Comparison of ENCODE assay signal across 8 cellular contexts in the genomic region with DNA sequence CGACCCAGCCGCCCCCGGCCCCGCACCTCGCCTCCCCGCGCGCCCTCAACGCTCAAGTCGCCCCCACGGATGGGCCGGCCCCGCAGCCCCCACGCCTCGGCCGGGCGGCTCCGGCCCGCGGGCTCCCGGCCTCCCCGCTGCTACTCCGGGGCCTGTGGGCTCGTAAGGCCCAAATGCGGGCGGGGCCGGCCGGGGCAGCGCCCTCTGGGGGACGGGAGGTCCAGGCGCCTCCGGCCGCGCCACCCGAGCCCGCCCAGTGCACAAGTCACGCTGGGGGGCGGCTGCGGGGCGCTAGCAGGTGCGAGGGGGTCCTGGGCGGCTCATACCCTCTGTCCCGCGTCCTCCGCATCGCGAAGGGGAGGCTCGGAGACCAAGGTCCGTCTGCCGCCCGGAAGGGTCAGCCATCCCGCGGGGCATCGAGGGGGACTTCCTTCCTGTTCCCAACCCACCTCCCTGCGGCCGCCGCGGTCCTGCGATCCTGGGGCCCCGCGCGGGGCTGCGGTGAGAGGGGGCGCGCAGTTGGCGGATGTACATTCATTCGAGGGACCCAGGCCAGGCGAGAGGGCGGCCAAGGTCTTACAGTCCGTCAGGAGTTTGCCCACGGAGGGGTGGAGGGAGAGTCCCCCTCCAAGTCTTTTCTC. TPM values are rescaled to one million over a fixed set of nuclear protein-coding genes. Genes with fewer than 3 reads are reported as not detected.
DNase-seq lines count a peak whose midpoint lies in the region; ATAC-seq and TF ChIP-seq lines count a peak whose summit lies in the region.

Gene CIZ1, minus strand, starts transcription at position 167 of the 641 bp plus-strand sequence. CDS start 715 bp downstream, outside the sequence.

- peak; percentile 75 for ATAC-seq in HG03460 (IDR thresholded peaks at IDR 0.05; ENCODE audit: unreplicated experiment)
- ATAC-seq in PC-3, result peak; percentile 69
- ATAC-seq in naive B cell (ENCODE audit: low read depth in 2 of 2), result peak; percentile 83 to 97
- peak; percentile 93 to 97 for ATAC-seq in stimulated activated naive B cell treated with anti-CD40 and anti-IgM and Interleukin-4, amounts not matched to agents 10 μg/mL and 1 μg/mL and 100 μg/mL, for 72 hours (replicated peaks)

- H3K27me3 Mint-ChIP-seq in activated T-cell treated with anti-CD3 and anti-CD28 coated beads, Interleukin-2, amount 50 U/mL, for 24 hours, result no peaks in the 10 kb centered on the region
- no peaks in the 10 kb centered on the region for H3K27me3 Mint-ChIP-seq in naive B cell
- no peaks in the 10 kb centered on the region for H3K27me3 Mint-ChIP-seq in stimulated activated naive B cell treated with anti-CD40 and anti-IgM and Interleukin-4, amounts not matched to agents 10 μg/mL and 1 μg/mL and 100 μg/mL, for 72 hours

- H3K9me2 ChIP-seq in PC-3 (replicated peaks; ENCODE audit: low read length), result no peaks in the 10 kb centered on the region

- intact Hi-C loops in PC-3 (cut with micrococcal nuclease) (no loop called here), esophagus muscularis mucosa (cut with DNase I) (no loop called here)

- under 1% methylated on average over 61 of the region's 71 CpGs for WGBS in esophagus muscularis mucosa

- H3K79me2 ChIP-seq in PC-3 (ENCODE audit: low read length), result peaks cover 15% of the 10 kb centered on the region

- no peaks in the 10 kb centered on the region for H3K9me3 Mint-ChIP-seq in activated T-cell treated with anti-CD3 and anti-CD28 coated beads, Interleukin-2, amount 50 U/mL, for 24 hours
- no peaks in the 10 kb centered on the region for H3K9me3 Mint-ChIP-seq in naive B cell
- no peaks in the 10 kb centered on the region for H3K9me3 Mint-ChIP-seq in stimulated activated naive B cell treated with anti-CD40 and anti-IgM and Interleukin-4, amounts not matched to agents 10 μg/mL and 1 μg/mL and 100 μg/mL, for 72 hours

- peaks cover 9% of the 10 kb centered on the region; the same call in 1 of the 2 replicates for H3K4me1 ChIP-seq in PC-3 (ENCODE audit: insufficient read depth, low read length)
- peaks cover 23 to 34% (median 31%) of the 10 kb centered on the region in 4 donors for H3K4me1 ChIP-seq in esophagus muscularis mucosa

- no TSS peak for BruUV-seq in PC-3 (replicated peaks; lab: Mats Ljungman, UMichigan)

- TF ChIP-seq POLR2A in GM19099 (IDR thresholded peaks at IDR 0.05; ENCODE audit: extremely low read depth, insufficient read length, low read depth), result peak; percentile 91
- peak; percentile 18 for TF ChIP-seq POLR2A in esophagus muscularis mucosa (IDR thresholded peaks at IDR 0.05; ENCODE audit: low read depth)

- H3K36me3 Mint-ChIP-seq in activated T-cell treated with anti-CD3 and anti-CD28 coated beads, Interleukin-2, amount 50 U/mL, for 24 hours (ENCODE audit: low read depth), result peaks cover 37% of the 10 kb centered on the region
- H3K36me3 Mint-ChIP-seq in naive B cell, result peaks cover 0 to 3% of the 10 kb centered on the region in 2 donors
- peaks cover 18 to 25% of the 10 kb centered on the region in 2 donors for H3K36me3 Mint-ChIP-seq in stimulated activated naive B cell treated with anti-CD40 and anti-IgM and Interleukin-4, amounts not matched to agents 10 μg/mL and 1 μg/mL and 100 μg/mL, for 72 hours

- peak within 1 kb of the TSS; percentile 89 for H3K4me3 ChIP-seq in PC-3 (ENCODE audit: low read length)
- peak within 1 kb of the TSS; percentile 66 to 99 (median 90) for H3K4me3 ChIP-seq in esophagus muscularis mucosa

- peak within 1 kb of the TSS; percentile 94 for H3K27ac Mint-ChIP-seq in activated T-cell treated with anti-CD3 and anti-CD28 coated beads, Interleukin-2, amount 50 U/mL, for 24 hours
- peak within 1 kb of the TSS; percentile 81 to 99 (median 94) for H3K27ac Mint-ChIP-seq in naive B cell
- H3K27ac Mint-ChIP-seq in stimulated activated naive B cell treated with anti-CD40 and anti-IgM and Interleukin-4, amounts not matched to agents 10 μg/mL and 1 μg/mL and 100 μg/mL, for 72 hours, result peak within 1 kb of the TSS; percentile 94

- H3K27me3 ChIP-seq in PC-3 (ENCODE audit: low read length) (no peaks in the 10 kb centered on the region), esophagus muscularis mucosa (no peaks in the 10 kb centered on the region)

- H3K4me1 Mint-ChIP-seq in activated T-cell treated with anti-CD3 and anti-CD28 coated beads, Interleukin-2, amount 50 U/mL, for 24 hours (ENCODE audit: low read depth), result peaks cover 38% of the 10 kb centered on the region
- peaks cover 14 to 45% (median 36%) of the 10 kb centered on the region in 3 donors for H3K4me1 Mint-ChIP-seq in naive B cell
- peaks cover 15 to 36% of the 10 kb centered on the region in 2 donors for H3K4me1 Mint-ChIP-seq in stimulated activated naive B cell treated with anti-CD40 and anti-IgM and Interleukin-4, amounts not matched to agents 10 μg/mL and 1 μg/mL and 100 μg/mL, for 72 hours

- no peaks in the 10 kb centered on the region for H4K20me1 ChIP-seq in PC-3 (ENCODE audit: low read length)

- TF ChIP-seq EP300 in esophagus muscularis mucosa (IDR thresholded peaks at IDR 0.05), result no peak

- peak within 1 kb of the TSS; percentile 92 for H3K4me2 ChIP-seq in PC-3 (ENCODE audit: low read length)

- DNase-seq in PC-3, result peak; percentile 72
- peak; percentile 86 for DNase-seq in activated T-cell treated with anti-CD3 and anti-CD28 coated beads, Interleukin-2, amount 50 U/mL, for 24 hours
- DNase-seq in esophagus muscularis mucosa (ENCODE audit: extremely low spot score), result peak; percentile 95
- DNase-seq in naive B cell, result peak; percentile 81
- DNase-seq in stimulated activated naive B cell treated with anti-CD40 and anti-IgM and Interleukin-4, amounts not matched to agents 10 μg/mL and 1 μg/mL and 100 μg/mL, for 72 hours, result peak; percentile 73

- no peaks in the 10 kb centered on the region for H3F3A ChIP-seq in PC-3 (ENCODE audit: low read length, unreplicated experiment)

- peak within 1 kb of the TSS; percentile 92 for H3K9ac ChIP-seq in PC-3 (ENCODE audit: low read length)

- POLR2A ChIA-PET in PC-3 (lab: Charles Lee; ENCODE audit: unreplicated experiment), result no interaction called here

- TF ChIP-seq CTCF in C4-2B (conservative IDR thresholded peaks at IDR 0.05), result peak; percentile 99
- peak; percentile 66 for TF ChIP-seq CTCF in PC-3 (conservative IDR thresholded peaks at IDR 0.05; ENCODE audit: low read depth, low read length)
- peak; percentile 83 to 95 (median 85) for TF ChIP-seq CTCF in esophagus muscularis mucosa (IDR thresholded peaks at IDR 0.05)

- peak within 1 kb of the TSS; percentile 90 for H3K27ac ChIP-seq in C4-2B
- H3K27ac ChIP-seq in PC-3 (ENCODE audit: low read length), result peak within 1 kb of the TSS; percentile 37
- H3K27ac ChIP-seq in esophagus muscularis mucosa (replicated peaks in 1 of 4), result peak within 1 kb of the TSS; percentile 86 to 95 (median 91)

- H3K36me3 ChIP-seq in PC-3 (ENCODE audit: low read depth, low read length) (0 out of 2 replicates have a peak, but pooled peaks cover 3% of the 10 kb centered on the region), esophagus muscularis mucosa (peaks cover 3 to 34% (median 21%) of the 10 kb centered on the region in 4 donors)

- H3K4me3 Mint-ChIP-seq in activated T-cell treated with anti-CD3 and anti-CD28 coated beads, Interleukin-2, amount 50 U/mL, for 24 hours, result peak within 1 kb of the TSS; percentile 99
- peak within 1 kb of the TSS; percentile 84 to 97 (median 96) for H3K4me3 Mint-ChIP-seq in naive B cell
- H3K4me3 Mint-ChIP-seq in stimulated activated naive B cell treated with anti-CD40 and anti-IgM and Interleukin-4, amounts not matched to agents 10 μg/mL and 1 μg/mL and 100 μg/mL, for 72 hours, result peak within 1 kb of the TSS; percentile 94 to 100

- H3K9me3 ChIP-seq in PC-3 (ENCODE audit: low read length), result no peaks in the 10 kb centered on the region
- H3K9me3 ChIP-seq in esophagus muscularis mucosa, result no peaks in the 10 kb centered on the region

- peak within 1 kb of the TSS; percentile 96 for H2AFZ ChIP-seq in PC-3 (ENCODE audit: low read length)

- CTCF ChIA-PET in PC-3 (lab: Charles Lee), result no interaction called here

RNA-seq across cellular contexts. Expression of gene CIZ1, which starts in this region (rescaled TPM):
- total RNA-seq in PC-3 (2014; rRNA removed) (46.1 and 67.7 TPM in 2 replicates), esophagus muscularis mucosa (100 to 1,000 TPM in 1 of 4 donors, 10 to 100 TPM in 3; 57.5 to 110 (median 73.2) TPM)
- 10 to 100 TPM in 2 of 6 donors, 1 to 10 TPM in 4; 5.6 to 34.6 (median 9.9) TPM for polyA plus RNA-seq in naive B cell (ENCODE audit: low read depth in 6 of 6)

Comparison
In these comparisons a context has a peak if more than half of its experiments do, and no peak if none do; other contexts are left out.
1. Peak in every context shown above with its lines: DNase-seq, ATAC-seq, H3K4me3 ChIP-seq and H3K27ac ChIP-seq.
2. H3K27ac ChIP-seq: peak in every context shown above with its lines; median percentile 91 in esophagus muscularis mucosa; 90 in C4-2B; 37 in PC-3.